In genomic region chr6:10412165-10412947, GRCh38 we compare ENCODE assay signal across 8 cellular contexts. TPM values are rescaled to one million over a fixed set of nuclear protein-coding genes. Genes with fewer than 3 reads are reported as not detected.
DNase-seq lines count a peak whose midpoint lies in the region; ATAC-seq lines count a peak whose summit lies in the region.

No MANE protein-coding gene starts in this region.

- H3K4me1 ChIP-seq in BLaER1 = peaks cover 28% of the 10 kb centered on the region

- peaks cover 7% of the 10 kb centered on the region; the same call in 1 of the 2 replicates for H3K9me3 ChIP-seq in BLaER1

- H3K4me3 ChIP-seq in BLaER1 = peak overlapping the region; percentile 69

- H3K27ac ChIP-seq in BLaER1 = no peak overlapping the region

- H3K36me3 ChIP-seq in BLaER1 = no peaks in the 10 kb centered on the region

- H3K27me3 ChIP-seq in BLaER1 = peaks cover 99% of the 10 kb centered on the region

- intact Hi-C loops in left cardiac atrium (cut with DNase I) = no loop called here

- ATAC-seq in GM18519 (IDR thresholded peaks at IDR 0.05; ENCODE audit: low FRiP score, unreplicated experiment) = peak; percentile 54
- peak; percentile 39 for ATAC-seq in HG03066 (IDR thresholded peaks at IDR 0.05; ENCODE audit: low read depth, unreplicated experiment)
- ATAC-seq in left cardiac atrium = peak; percentile 44 to 64

- peak overlapping the region; percentile 96 for H3K4me2 ChIP-seq in BLaER1

- H3K9ac ChIP-seq in BLaER1 = 0 out of 2 replicates have a peak overlapping the region, but pooled peaks have one; percentile 53

- peaks cover 78% of the 10 kb centered on the region for H4K20me1 ChIP-seq in BLaER1

- DNase-seq in NCI-H526 treated with DMSO at 0.1 percent for 48 hours (lab: John Stamatoyannopoulos, UW) (peak; percentile 68), left cardiac atrium (peak; percentile 22), renal cortical epithelial cell (ENCODE audit: low read depth) (peak; percentile 59), cerebellum (ENCODE audit: low spot score) (no peak)
- peak; percentile 52 for DNase-seq in activated naive CD4-positive, alpha-beta T cell treated with anti-CD3 and anti-CD28 coated beads, Interleukin-2, amount 50 U/mL, for 16 hours

RNA-seq across cellular contexts. Expression of gene TFAP2A, which starts 2.5 kb away (rescaled TPM):
- total RNA-seq in left cardiac atrium = under 1 TPM; 0.44 to 0.79 TPM
- 2.3 and 11.2 TPM in 2 replicates for total RNA-seq in renal cortical epithelial cell
- total RNA-seq in cerebellum = 17.1 TPM
